ENCODE assay signal across 1 cellular context in the genomic region with DNA sequence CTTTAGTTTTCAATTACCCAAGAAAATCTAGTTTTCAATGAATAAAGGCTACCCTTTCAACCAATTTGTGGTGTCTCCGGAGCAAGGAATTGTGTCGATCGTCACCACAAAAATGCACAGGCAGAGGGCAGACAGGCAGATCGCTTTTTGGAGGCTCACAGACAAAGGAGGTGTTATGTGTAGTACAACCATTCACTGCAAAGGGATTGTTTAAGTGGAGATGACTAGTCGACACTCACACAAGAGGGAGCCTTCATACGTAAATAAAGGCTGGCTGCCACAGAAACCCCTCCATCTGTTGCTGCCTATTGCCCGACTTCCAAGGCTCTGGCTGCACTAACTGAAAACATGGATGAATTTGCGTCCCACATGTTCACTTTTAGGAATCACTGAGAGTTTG.
TF ChIP-seq lines count a peak whose summit lies in the region.

No MANE protein-coding gene starts in this region.

TF ChIP-seq in H1, 55 proteins besides CTCF, POLR2A, EP300 and RAD21 (continued from another document):
- TF ChIP-seq CHD7 (IDR thresholded peaks at IDR 0.05; ENCODE audit: insufficient replicate concordance, low read length): no peak
- TF ChIP-seq MAFK (IDR thresholded peaks at IDR 0.05; ENCODE audit: low read depth, low read length): no peak
- no peak for TF ChIP-seq SUZ12 (IDR thresholded peaks at IDR 0.05; ENCODE audit: low read length)
- TF ChIP-seq RFX5 (IDR thresholded peaks at IDR 0.05; ENCODE audit: borderline replicate concordance, low read depth, low read length): no peak
- no peak for TF ChIP-seq SIRT6 (IDR thresholded peaks at IDR 0.05; ENCODE audit: low read length)
- no peak for TF ChIP-seq TEAD4 (IDR thresholded peaks at IDR 0.05; ENCODE audit: low read depth, low read length)
